Comparison of ENCODE assay signal across 15 cellular contexts in genomic region chr14:57418999-57419398, GRCh38.
"Had no signal": no experiment of that assay in that cellular context is flagged by ENCODE, and none has a peak within 500 bp of the region (broad histone marks: within the 10 kb centered on the region; RNA-seq: fewer than 3 reads in every experiment).

No MANE protein-coding gene starts in this region.

- DNase-seq: Kasumi-1, MM.1S, NCI-H1092 treated with DMSO at 0.1 percent for 48 hours, NCI-H1436, NCI-H1694, NCI-H187 treated with DMSO at 0.1 percent for 48 hours, NCI-H2029 treated with DMSO at 0.1 percent for 48 hours, NCI-H2171 treated with DMSO at 0.1 percent for 48 hours, NCI-H345, NCI-H446 treated with DMSO at 0.1 percent for 48 hours, NCI-H524, NCI-H774, SIG-M5 had no signal

- FAIRE-seq: K562 had no signal

- ATAC-seq: K562, Panc1 had no signal
